In the genomic region with DNA sequence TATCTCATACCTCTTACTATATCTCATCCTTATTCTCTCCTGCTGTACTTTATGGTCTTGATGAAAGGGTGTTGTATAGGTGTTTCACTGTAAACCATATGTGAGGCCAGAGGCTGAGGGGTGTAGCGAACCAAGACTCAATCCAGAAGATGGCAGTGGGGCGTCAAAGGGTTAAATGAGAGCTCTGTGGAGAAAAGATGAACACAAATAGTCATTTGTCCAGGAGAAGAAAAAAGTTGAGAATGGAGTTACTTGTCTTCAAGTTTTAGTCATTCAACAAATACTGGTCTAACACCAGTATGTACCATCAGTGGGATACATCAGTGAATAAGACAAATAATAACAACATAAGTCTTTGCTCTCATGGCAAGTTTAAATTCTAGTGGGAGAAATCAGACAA, we compare ENCODE assay signal across 16 cellular contexts.
A peak's percentile ranks its signal among the peaks of the same experiment; 100 is the strongest.
DNase-seq lines count a peak whose midpoint lies in the region; ATAC-seq and TF ChIP-seq lines count a peak whose summit lies in the region.
"Had no signal": no experiment of that assay in that cellular context is flagged by ENCODE, and none has a peak within 500 bp of the region (broad histone marks: within the 10 kb centered on the region; RNA-seq: fewer than 3 reads in every experiment).

No MANE protein-coding gene starts in this region.

- peak overlapping the region; percentile 93 for H3K27ac ChIP-seq in cardiac muscle cell

- no peaks in the 10 kb centered on the region for H3K27me3 ChIP-seq in cardiac muscle cell
- H3K27me3 ChIP-seq in Caco-2 (replicated peaks; ENCODE audit: control insufficient read depth, insufficient read depth, low read length) = no peaks in the 10 kb centered on the region

- no peak overlapping the region for H3K4me3 Mint-ChIP-seq in Caco-2 (ENCODE audit: unreplicated experiment)
- no peak overlapping the region for H3K4me3 Mint-ChIP-seq in central memory CD8-positive, alpha-beta T cell
- no peak overlapping the region for H3K4me3 Mint-ChIP-seq in stimulated activated memory B cell treated with anti-CD40 and anti-IgM and Interleukin-4, amounts not matched to agents 10 μg/mL and 1 μg/mL and 100 μg/mL, for 72 hours
- H3K4me3 Mint-ChIP-seq: CD14-positive monocyte had no signal

- H3K36me3 ChIP-seq in cardiac muscle cell (peaks cover 2% of the 10 kb centered on the region), Caco-2 (ENCODE audit: control insufficient read depth, insufficient read depth, low read length) (peaks cover 3% of the 10 kb centered on the region)

- no peaks in the 10 kb centered on the region for H3K9me3 ChIP-seq in cardiac muscle cell (ENCODE audit: low read depth)
- no peaks in the 10 kb centered on the region for H3K9me3 ChIP-seq in Caco-2

- H3K9me3 Mint-ChIP-seq in Caco-2 (ENCODE audit: unreplicated experiment) = no peaks in the 10 kb centered on the region
- H3K9me3 Mint-ChIP-seq in central memory CD8-positive, alpha-beta T cell = no peaks in the 10 kb centered on the region
- peaks cover 3% of the 10 kb centered on the region for H3K9me3 Mint-ChIP-seq in stimulated activated memory B cell treated with anti-CD40 and anti-IgM and Interleukin-4, amounts not matched to agents 10 μg/mL and 1 μg/mL and 100 μg/mL, for 72 hours
- H3K9me3 Mint-ChIP-seq: CD14-positive monocyte had no signal

- H3K4me1 ChIP-seq in cardiac muscle cell (ENCODE audit: low read depth) = peaks cover 67% of the 10 kb centered on the region
- H3K4me1 ChIP-seq in Caco-2 = peaks cover 11% of the 10 kb centered on the region

- CTCF ChIA-PET in Caco-2 (lab: Charles Lee) = interaction anchor here (0.8 to 1.6 kb wide), 2 partner anchors 13 to 88 kb away, joined by 3 read pairs; no protein-coding TSS in a partner anchor

- TF ChIP-seq CTCF in cardiac muscle cell (IDR thresholded peaks at IDR 0.05; ENCODE audit: low read depth, low read length) = no peak
- no peak for TF ChIP-seq CTCF in Caco-2 (IDR thresholded peaks at IDR 0.05; ENCODE audit: insufficient read depth in 1 of 2, low read depth in 1 of 2, low read length in 1 of 2, severe bottlenecking in 1 of 2, unreplicated experiment in 1 of 2)

- no TSS peak for BruUV-seq in Caco-2 (replicated peaks; lab: Mats Ljungman, UMichigan)

- no peak for ATAC-seq in left ventricle myocardium superior
- no peak for ATAC-seq in central memory CD8-positive, alpha-beta T cell (replicated peaks; ENCODE audit: extremely low read depth, poor library complexity, severe bottlenecking)
- no peak for ATAC-seq in stimulated activated memory B cell treated with anti-CD40 and anti-IgM and Interleukin-4, amounts not matched to agents 10 μg/mL and 1 μg/mL and 100 μg/mL, for 72 hours
- no peak for ATAC-seq in left lobe of liver
- no peak for ATAC-seq in HG03139 (IDR thresholded peaks at IDR 0.05; ENCODE audit: unreplicated experiment)

- peaks cover 73% of the 10 kb centered on the region for H3K36me3 Mint-ChIP-seq in Caco-2 (ENCODE audit: insufficient read depth, unreplicated experiment)
- peaks cover 2% of the 10 kb centered on the region for H3K36me3 Mint-ChIP-seq in central memory CD8-positive, alpha-beta T cell (ENCODE audit: insufficient read depth)
- H3K36me3 Mint-ChIP-seq in stimulated activated memory B cell treated with anti-CD40 and anti-IgM and Interleukin-4, amounts not matched to agents 10 μg/mL and 1 μg/mL and 100 μg/mL, for 72 hours = no peaks in the 10 kb centered on the region
- H3K36me3 Mint-ChIP-seq: CD14-positive monocyte had no signal

- H3K4me3 ChIP-seq in cardiac muscle cell (no peak overlapping the region), Caco-2 (ENCODE audit: low read depth, low read length) (no peak overlapping the region)

- no peaks in the 10 kb centered on the region for H3K27me3 Mint-ChIP-seq in Caco-2 (ENCODE audit: insufficient read depth, unreplicated experiment)
- peaks cover 28% of the 10 kb centered on the region for H3K27me3 Mint-ChIP-seq in central memory CD8-positive, alpha-beta T cell
- peaks cover 3% of the 10 kb centered on the region for H3K27me3 Mint-ChIP-seq in stimulated activated memory B cell treated with anti-CD40 and anti-IgM and Interleukin-4, amounts not matched to agents 10 μg/mL and 1 μg/mL and 100 μg/mL, for 72 hours

- H3K27ac Mint-ChIP-seq in Caco-2 (ENCODE audit: unreplicated experiment) = peak overlapping the region; percentile 18
- H3K27ac Mint-ChIP-seq in central memory CD8-positive, alpha-beta T cell (ENCODE audit: low read depth) = peak overlapping the region; percentile 1
- H3K27ac Mint-ChIP-seq in stimulated activated memory B cell treated with anti-CD40 and anti-IgM and Interleukin-4, amounts not matched to agents 10 μg/mL and 1 μg/mL and 100 μg/mL, for 72 hours = peak overlapping the region; percentile 67
- H3K27ac Mint-ChIP-seq: CD14-positive monocyte had no signal

- intact Hi-C loops in left ventricle myocardium superior (cut with micrococcal nuclease) (no loop called here), Caco-2 (cut with micrococcal nuclease; ENCODE audit: unreplicated experiment) (no loop called here)

- peaks cover 9% of the 10 kb centered on the region for H3K4me1 Mint-ChIP-seq in Caco-2 (ENCODE audit: low read depth, unreplicated experiment)
- H3K4me1 Mint-ChIP-seq in central memory CD8-positive, alpha-beta T cell = no peaks in the 10 kb centered on the region
- peaks cover 57% of the 10 kb centered on the region for H3K4me1 Mint-ChIP-seq in stimulated activated memory B cell treated with anti-CD40 and anti-IgM and Interleukin-4, amounts not matched to agents 10 μg/mL and 1 μg/mL and 100 μg/mL, for 72 hours

- DNase-seq in cardiac muscle cell (ENCODE audit: low read depth in 1 of 2, low spot score in 1 of 2) (no peak), left ventricle myocardium superior (no peak), Caco-2 (no peak), left lobe of liver (ENCODE audit: low spot score) (no peak), NCI-H2081 treated with DMSO at 0.1 percent for 48 hours (lab: John Stamatoyannopoulos, UW) (no peak)
- DNase-seq in central memory CD8-positive, alpha-beta T cell (ENCODE audit: low spot score in 2 of 2) = no peak
- DNase-seq: 8988T; DMS 273 treated with DMSO at 0.1 percent for 48 hours; DND-41; KBM-7; NCI-H1105; NCI-H1694; NK-92 treated with Interleukin-12 subunit alpha and Interleukin-12 subunit beta, amount 100 ng/mL, for 24 hours had no signal

- POLR2A ChIA-PET in Caco-2 (lab: Charles Lee) = no interaction called here

Comparison
In these comparisons a context has a peak if more than half of its experiments do, and no peak if none do; other contexts are left out.
1. H3K27ac Mint-ChIP-seq: peak in every context shown above with its lines; median percentile 67 in stimulated activated memory B cell treated with anti-CD40 and anti-IgM and Interleukin-4, amounts not matched to agents 10 μg/mL and 1 μg/mL and 100 μg/mL, for 72 hours; 18 in Caco-2; 1 in central memory CD8-positive, alpha-beta T cell.